ENCODE assay signal across 15 cellular contexts in the genomic region with DNA sequence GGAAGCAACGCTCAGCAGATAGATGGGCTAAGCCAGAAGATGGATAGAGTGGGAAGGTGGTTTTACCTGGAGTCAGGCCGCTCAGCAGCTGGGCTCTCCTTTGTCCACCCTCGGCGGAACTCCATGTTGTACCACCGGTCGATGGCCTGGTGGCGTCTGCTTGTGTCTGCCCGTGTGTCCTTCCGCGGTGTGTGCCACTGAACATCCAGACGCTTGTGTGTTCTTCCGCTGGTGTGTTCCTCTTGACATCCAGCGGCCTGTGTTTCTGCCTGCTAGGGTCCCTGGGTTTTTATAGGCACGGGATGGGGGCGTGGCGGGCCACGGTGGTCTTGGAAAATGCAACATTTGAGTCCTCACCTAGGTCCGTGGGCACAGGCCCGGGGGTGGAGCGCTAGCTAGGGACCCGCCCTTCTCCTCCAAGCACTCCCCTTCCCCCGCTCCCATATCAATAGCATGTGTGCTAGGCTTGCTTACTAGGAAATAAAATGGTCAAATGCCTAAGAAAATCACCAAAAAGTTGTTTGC.
DNase-seq lines count a peak whose midpoint lies in the region; ATAC-seq, FAIRE-seq and TF ChIP-seq lines count a peak whose summit lies in the region.
"Had no signal": no experiment of that assay in that cellular context is flagged by ENCODE, and none has a peak within 500 bp of the region (broad histone marks: within the 10 kb centered on the region; RNA-seq: fewer than 3 reads in every experiment).

No MANE protein-coding gene starts in this region.

- no peaks in the 10 kb centered on the region for H3K4me1 ChIP-seq in kidney (ENCODE audit: control insufficient read depth in 1 of 2, insufficient read depth in 1 of 2, low read depth in 1 of 2, low read length in 2 of 2)
- H3K4me1 ChIP-seq in testis, result no peaks in the 10 kb centered on the region
- H3K4me1 ChIP-seq in endodermal cell (ENCODE audit: control insufficient read depth, insufficient read depth, low read length), result peaks cover 8% of the 10 kb centered on the region
- H3K4me1 ChIP-seq: A549, BE2C had no signal

- H3K4me3 Mint-ChIP-seq in WTC11, result no peak overlapping the region
- no peak overlapping the region for H3K4me3 Mint-ChIP-seq in activated T-cell treated with anti-CD3 and anti-CD28 coated beads, Interleukin-2, amount 50 U/mL, for 24 hours
- H3K4me3 Mint-ChIP-seq in endodermal cell, result no peak overlapping the region
- H3K4me3 Mint-ChIP-seq: CD4-positive, alpha-beta memory T cell had no signal

- no peaks in the 10 kb centered on the region for H3K27me3 Mint-ChIP-seq in WTC11 (ENCODE audit: low read depth)
- no peaks in the 10 kb centered on the region for H3K27me3 Mint-ChIP-seq in activated T-cell treated with anti-CD3 and anti-CD28 coated beads, Interleukin-2, amount 50 U/mL, for 24 hours
- H3K27me3 Mint-ChIP-seq in endodermal cell (ENCODE audit: insufficient read depth), result no peaks in the 10 kb centered on the region
- H3K27me3 Mint-ChIP-seq: CD4-positive, alpha-beta memory T cell had no signal

- TF ChIP-seq CTCF in WTC11 (IDR thresholded peaks at IDR 0.05), result no peak
- no peak for TF ChIP-seq CTCF in kidney (IDR thresholded peaks at IDR 0.05; ENCODE audit: borderline replicate concordance, extremely low read depth, insufficient read depth)
- no peak for TF ChIP-seq CTCF in testis (IDR thresholded peaks at IDR 0.05)
- no peak for TF ChIP-seq CTCF in endodermal cell (conservative IDR thresholded peaks at IDR 0.05)

- no peak for FAIRE-seq in kidney (lab: Jason Lieb, UNC)
- FAIRE-seq: A549, GM12878, GM19239, H54 had no signal

- peaks cover 41% of the 10 kb centered on the region for H3K4me1 Mint-ChIP-seq in WTC11
- H3K4me1 Mint-ChIP-seq in activated T-cell treated with anti-CD3 and anti-CD28 coated beads, Interleukin-2, amount 50 U/mL, for 24 hours (ENCODE audit: low read depth), result no peaks in the 10 kb centered on the region
- peaks cover 17% of the 10 kb centered on the region for H3K4me1 Mint-ChIP-seq in endodermal cell
- H3K4me1 Mint-ChIP-seq: CD4-positive, alpha-beta memory T cell had no signal

- H3K36me3 ChIP-seq in kidney (ENCODE audit: control insufficient read depth in 1 of 2, insufficient read depth in 2 of 2, low read length in 2 of 2) (no peaks in the 10 kb centered on the region), testis (ENCODE audit: low read depth, missing control alignments) (no peaks in the 10 kb centered on the region), endodermal cell (ENCODE audit: control insufficient read depth, insufficient read depth, low read length) (no peaks in the 10 kb centered on the region)
- H3K36me3 ChIP-seq: BE2C had no signal

- POLR2A ChIA-PET in WTC11 (lab: Charles Lee), result no interaction called here

- ATAC-seq in HG02885 (IDR thresholded peaks at IDR 0.05; ENCODE audit: poor library complexity, unreplicated experiment) (peak; percentile 2), WTC11 (peak; percentile 12)

- intact Hi-C loops in kidney (cut with DNase I), result no loop called here
- intact Hi-C loops in testis (cut with DNase I; ENCODE audit: low total_unique reads), result no loop called here

- CTCF ChIA-PET in WTC11 (lab: Charles Lee), result interaction anchor here (0.6 kb wide), 1 partner anchor 15 kb away, joined by 3 read pairs; no protein-coding TSS in a partner anchor

- H3K27ac Mint-ChIP-seq in WTC11, result no peak overlapping the region
- H3K27ac Mint-ChIP-seq in activated T-cell treated with anti-CD3 and anti-CD28 coated beads, Interleukin-2, amount 50 U/mL, for 24 hours, result no peak overlapping the region
- no peak overlapping the region for H3K27ac Mint-ChIP-seq in endodermal cell
- H3K27ac Mint-ChIP-seq: CD4-positive, alpha-beta memory T cell had no signal

- H3K4me3 ChIP-seq in kidney (ENCODE audit: low read length in 2 of 2) (no peak overlapping the region), testis (peak overlapping the region; percentile 34 to 35), endodermal cell (ENCODE audit: low read length) (no peak overlapping the region)
- H3K4me3 ChIP-seq: A549, GM12878 had no signal

- H3K36me3 Mint-ChIP-seq in WTC11 (peaks cover 4% of the 10 kb centered on the region), endodermal cell (ENCODE audit: low read depth) (peaks cover 2% of the 10 kb centered on the region)
- no peaks in the 10 kb centered on the region for H3K36me3 Mint-ChIP-seq in activated T-cell treated with anti-CD3 and anti-CD28 coated beads, Interleukin-2, amount 50 U/mL, for 24 hours (ENCODE audit: low read depth)
- H3K36me3 Mint-ChIP-seq: CD4-positive, alpha-beta memory T cell had no signal

- DNase-seq in WTC11 (ENCODE audit: low spot score), result no peak
- peak; percentile 59 for DNase-seq in kidney
- peak; percentile 64 for DNase-seq in testis
- DNase-seq in effector CD8-positive, alpha-beta T cell (lab: John Stamatoyannopoulos, UW), result no peak
- DNase-seq in activated T-cell treated with anti-CD3 and anti-CD28 coated beads, Interleukin-2, amount 50 U/mL, for 24 hours, result no peak
- DNase-seq in endodermal cell, result no peak
- DNase-seq: BE2C; CD4-positive, alpha-beta memory T cell; DMS79 had no signal

- H3K9me3 ChIP-seq in kidney (ENCODE audit: control insufficient read depth in 1 of 2, low read length in 2 of 2), result no peaks in the 10 kb centered on the region
- H3K9me3 ChIP-seq in testis, result no peaks in the 10 kb centered on the region
- no peaks in the 10 kb centered on the region for H3K9me3 ChIP-seq in endodermal cell (ENCODE audit: control insufficient read depth, low read length)
- H3K9me3 ChIP-seq: A549, BE2C had no signal

- peaks cover 5% of the 10 kb centered on the region for H3K9me3 Mint-ChIP-seq in WTC11
- no peaks in the 10 kb centered on the region for H3K9me3 Mint-ChIP-seq in activated T-cell treated with anti-CD3 and anti-CD28 coated beads, Interleukin-2, amount 50 U/mL, for 24 hours
- H3K9me3 Mint-ChIP-seq in endodermal cell, result peaks cover 6% of the 10 kb centered on the region

- H3K27me3 ChIP-seq in testis (no peaks in the 10 kb centered on the region), endodermal cell (ENCODE audit: control insufficient read depth, insufficient read depth, low read length, poor library complexity, severe bottlenecking) (no peaks in the 10 kb centered on the region)
- H3K27me3 ChIP-seq: BE2C had no signal

- no peak overlapping the region for H3K27ac ChIP-seq in kidney (ENCODE audit: low read depth in 2 of 2, low read length in 2 of 2)
- no peak overlapping the region for H3K27ac ChIP-seq in testis
- no peak overlapping the region for H3K27ac ChIP-seq in endodermal cell (ENCODE audit: low read depth, low read length)
- H3K27ac ChIP-seq: A549, C4-2B had no signal

- 76 to 84% methylated on average over 22 of the region's 22 CpGs for WGBS in testis, 2 donors
- 95 to 97% methylated on average over 13 to 21 of the region's 22 CpGs for WGBS in endodermal cell (ENCODE audit: insufficient coverage in 1 of 2, insufficient read length in 1 of 2), 2 experiments

- no peak for TF ChIP-seq POLR2A in testis (IDR thresholded peaks at IDR 0.05)

- H3K9ac ChIP-seq in kidney (ENCODE audit: low read length in 2 of 2), result no peak overlapping the region
- no peak overlapping the region for H3K9ac ChIP-seq in endodermal cell (ENCODE audit: extremely low read depth, low read length, poor library complexity, severe bottlenecking)

TF ChIP-seq in WTC11, 78 proteins besides CTCF, POLR2A, EP300 and RAD21:
- TF ChIP-seq JUN (CRISPR knock-in tag; IDR thresholded peaks at IDR 0.05), result no peak
- TF ChIP-seq, protein P1, sequence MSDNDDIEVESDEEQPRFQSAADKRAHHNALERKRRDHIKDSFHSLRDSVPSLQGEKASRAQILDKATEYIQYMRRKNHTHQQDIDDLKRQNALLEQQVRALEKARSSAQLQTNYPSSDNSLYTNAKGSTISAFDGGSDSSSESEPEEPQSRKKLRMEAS (CRISPR knock-in tag; IDR thresholded peaks at IDR 0.05), result 0 out of 2 replicates have a peak, but pooled peaks have one; percentile 3
- TF ChIP-seq ZNF138 (CRISPR knock-in tag; conservative IDR thresholded peaks at IDR 0.05), result no peak

Comparison
In these comparisons a context has a peak if more than half of its experiments do, and no peak if none do; other contexts are left out.
1. DNase-seq: peak in kidney (single experiment) and testis (single experiment); none in WTC11 (single experiment), effector CD8-positive, alpha-beta T cell (single experiment), activated T-cell treated with anti-CD3 and anti-CD28 coated beads, Interleukin-2, amount 50 U/mL, for 24 hours (single experiment) and endodermal cell (single experiment).
2. H3K4me3 ChIP-seq: peak in testis (2 of 2); none in kidney (0 of 2) and endodermal cell (single experiment).